7 cellular contexts compared by ENCODE assay signal in the genomic region with DNA sequence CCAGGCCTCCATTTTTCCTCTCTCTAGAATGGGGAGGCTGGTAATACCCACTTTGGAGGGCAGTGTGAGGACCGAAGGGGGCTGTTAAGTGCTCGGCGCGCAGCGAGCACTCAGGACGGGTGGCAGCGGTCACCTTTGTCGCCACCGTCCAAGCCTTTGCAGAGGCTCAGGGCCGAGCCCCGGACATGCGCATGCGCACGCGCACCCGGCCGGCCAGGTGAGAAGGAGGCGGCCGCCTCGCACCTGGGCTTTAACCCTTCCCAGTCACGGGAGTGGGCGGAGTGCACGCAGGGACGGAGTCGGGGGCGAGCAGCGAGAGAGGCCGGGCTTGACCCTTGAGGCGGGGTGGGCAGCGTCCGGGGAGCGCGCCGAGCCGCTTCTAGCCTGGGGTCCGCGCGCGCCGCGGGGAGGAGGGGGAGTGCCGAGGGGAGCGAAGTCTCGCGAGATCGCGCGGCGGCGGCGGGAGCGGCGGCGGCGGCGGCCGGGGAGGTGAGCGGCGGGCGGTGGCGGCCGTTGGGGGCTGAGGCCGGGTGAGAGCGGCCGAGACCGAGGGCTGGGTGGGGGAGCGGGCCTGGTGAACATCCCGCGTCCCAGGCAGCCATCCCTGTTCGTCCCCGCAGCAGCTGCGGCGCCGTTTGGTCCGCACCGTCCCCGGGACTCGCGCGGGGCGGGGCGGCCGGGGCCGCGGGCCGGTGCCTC.
DNase-seq lines count a peak whose midpoint lies in the region; ATAC-seq and TF ChIP-seq lines count a peak whose summit lies in the region.

A gene with protein sequence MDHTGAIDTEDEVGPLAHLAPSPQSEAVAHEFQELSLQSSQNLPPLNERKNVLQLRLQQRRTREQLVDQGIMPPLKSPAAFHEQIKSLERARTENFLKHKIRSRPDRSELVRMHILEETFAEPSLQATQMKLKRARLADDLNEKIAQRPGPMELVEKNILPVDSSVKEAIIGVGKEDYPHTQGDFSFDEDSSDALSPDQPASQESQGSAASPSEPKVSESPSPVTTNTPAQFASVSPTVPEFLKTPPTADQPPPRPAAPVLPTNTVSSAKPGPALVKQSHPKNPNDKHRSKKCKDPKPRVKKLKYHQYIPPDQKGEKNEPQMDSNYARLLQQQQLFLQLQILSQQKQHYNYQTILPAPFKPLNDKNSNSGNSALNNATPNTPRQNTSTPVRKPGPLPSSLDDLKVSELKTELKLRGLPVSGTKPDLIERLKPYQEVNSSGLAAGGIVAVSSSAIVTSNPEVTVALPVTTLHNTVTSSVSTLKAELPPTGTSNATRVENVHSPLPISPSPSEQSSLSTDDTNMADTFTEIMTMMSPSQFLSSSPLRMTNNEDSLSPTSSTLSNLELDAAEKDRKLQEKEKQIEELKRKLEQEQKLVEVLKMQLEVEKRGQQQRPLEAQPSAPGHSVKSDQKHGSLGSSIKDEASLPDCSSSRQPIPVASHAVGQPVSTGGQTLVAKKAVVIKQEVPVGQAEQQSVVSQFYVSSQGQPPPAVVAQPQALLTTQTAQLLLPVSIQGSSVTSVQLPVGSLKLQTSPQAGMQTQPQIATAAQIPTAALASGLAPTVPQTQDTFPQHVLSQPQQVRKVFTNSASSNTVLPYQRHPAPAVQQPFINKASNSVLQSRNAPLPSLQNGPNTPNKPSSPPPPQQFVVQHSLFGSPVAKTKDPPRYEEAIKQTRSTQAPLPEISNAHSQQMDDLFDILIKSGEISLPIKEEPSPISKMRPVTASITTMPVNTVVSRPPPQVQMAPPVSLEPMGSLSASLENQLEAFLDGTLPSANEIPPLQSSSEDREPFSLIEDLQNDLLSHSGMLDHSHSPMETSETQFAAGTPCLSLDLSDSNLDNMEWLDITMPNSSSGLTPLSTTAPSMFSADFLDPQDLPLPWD (plus strand): TSS at position 443 of the 699 bp plus-strand sequence. CDS start 69,288 bp downstream, outside the sequence.

- DNase-seq in NCI-H2029 (lab: John Stamatoyannopoulos, UW): peak; percentile 64
- DNase-seq in T47D (ENCODE audit: low read depth in 1 of 2, low spot score in 1 of 2): peak; percentile 89 to 93

- in situ Hi-C loops in T47D (cut with HindIII; ENCODE audit: low pct_unique_long_range_greater_than_20kb, low sequenced_read_pairs): no loop called here

- H3K27me3 ChIP-seq in iPS-20b (ENCODE audit: insufficient read depth, low read length): no peaks in the 10 kb centered on the region

- peak within 1 kb of the TSS; percentile 89 for H3K4me3 ChIP-seq in iPS-20b (ENCODE audit: low read length)
- H3K4me3 ChIP-seq in skin epidermis: peak within 1 kb of the TSS; percentile 78 to 92 (median 83)

- H3K4me1 ChIP-seq in iPS-20b (ENCODE audit: insufficient read depth, low read length): no peaks in the 10 kb centered on the region; the same call in 1 of the 2 replicates

- H3K9ac ChIP-seq in iPS-20b (ENCODE audit: low read depth, low read length): peak within 1 kb of the TSS; percentile 88

- no peaks in the 10 kb centered on the region for H3K9me3 ChIP-seq in iPS-20b (ENCODE audit: insufficient read depth, low read depth, low read length)

- H3K27ac ChIP-seq in VCaP (peak within 1 kb of the TSS; percentile 89), iPS-20b (ENCODE audit: low read length) (peak within 1 kb of the TSS; percentile 75), skin epidermis (peak within 1 kb of the TSS; percentile 58 to 96 (median 91))

- no peaks in the 10 kb centered on the region for H3K36me3 ChIP-seq in iPS-20b (ENCODE audit: insufficient read depth, low read depth, low read length)

- peak; percentile 90 for ATAC-seq in GM18511 (IDR thresholded peaks at IDR 0.05; ENCODE audit: unreplicated experiment)
- peak; percentile 74 for ATAC-seq in HG02840 (IDR thresholded peaks at IDR 0.05; ENCODE audit: low FRiP score, unreplicated experiment)

- no peak for TF ChIP-seq CTCF in VCaP (conservative IDR thresholded peaks at IDR 0.05)

Comparison
In these comparisons a context has a peak if more than half of its experiments do, and no peak if none do; other contexts are left out.
1. Peak in every context shown above with its lines: DNase-seq, ATAC-seq, H3K4me3 ChIP-seq and H3K27ac ChIP-seq.